ENCODE assay signal across 8 cellular contexts in the genomic region with DNA sequence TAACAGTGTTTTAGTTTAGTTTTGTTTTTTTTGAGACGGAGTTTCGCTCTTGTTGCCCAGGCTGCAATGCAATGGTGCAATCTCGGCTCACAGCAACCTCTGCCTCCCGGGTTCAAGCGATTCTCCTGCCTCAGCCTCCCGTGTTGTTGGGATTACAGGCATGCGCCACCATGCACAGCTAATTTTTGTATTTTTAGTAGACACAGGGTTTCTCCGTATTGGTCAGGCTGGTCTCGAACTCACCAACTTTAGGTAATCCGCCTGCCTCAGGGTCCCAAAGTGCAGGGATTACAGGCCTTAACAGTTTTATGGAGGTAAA. TPM values are rescaled to one million over a fixed set of nuclear protein-coding genes. Genes with fewer than 3 reads are reported as not detected.
A peak's percentile ranks its signal among the peaks of the same experiment; 100 is the strongest.
DNase-seq lines count a peak whose midpoint lies in the region; ATAC-seq, FAIRE-seq and TF ChIP-seq lines count a peak whose summit lies in the region.
"Not testable (repeated sequence)": the region's sequence is repeated elsewhere in the genome, so short reads cannot be mapped to it uniquely, and the experiment has no call there.

No MANE protein-coding gene starts in this region.

- not testable (repeated sequence) for H3K36me3 Mint-ChIP-seq in astrocyte (ENCODE audit: low read depth, unreplicated experiment)

- H3K4me3 ChIP-seq in A549 = peak overlapping the region; percentile 74
- peak overlapping the region; percentile 92 for H3K4me3 ChIP-seq in SK-N-MC
- peak overlapping the region; percentile 97 for H3K4me3 ChIP-seq in astrocyte (ENCODE audit: insufficient read depth, low read depth, low read length)
- peak overlapping the region; percentile 34 to 99 (median 65) for H3K4me3 ChIP-seq in fibroblast of lung (replicated peaks in 1 of 4; ENCODE audit: control extremely low read depth in 1 of 4, insufficient read depth in 1 of 4, low read depth in 3 of 4, low read length in 4 of 4)
- not testable (repeated sequence) for H3K4me3 ChIP-seq in mesendoderm (ENCODE audit: low read length)
- peak overlapping the region; percentile 79 to 96 (median 91) for H3K4me3 ChIP-seq in gastrocnemius medialis

- H4K5ac ChIP-seq in mesendoderm (ENCODE audit: low read length) = not testable (repeated sequence)

- not testable (repeated sequence) for H3K27me3 Mint-ChIP-seq in astrocyte (ENCODE audit: low read depth, unreplicated experiment)

- not testable (repeated sequence) for H3K4me1 ChIP-seq in A549; astrocyte (ENCODE audit: insufficient read depth, low read length); fibroblast of lung (ENCODE audit: control insufficient read depth, extremely low read depth, insufficient read depth, low read length); mesendoderm (ENCODE audit: control insufficient read depth, low read depth, low read length)
- peaks cover 27 to 28% of the 10 kb centered on the region in 2 donors for H3K4me1 ChIP-seq in gastrocnemius medialis

- peak overlapping the region; percentile 96 for H3K27ac Mint-ChIP-seq in astrocyte (ENCODE audit: unreplicated experiment)

- TF ChIP-seq RAD21 in A549 (conservative IDR thresholded peaks at IDR 0.05 in 1 of 2, IDR thresholded peaks at IDR 0.05 in 1 of 2) = not testable (repeated sequence)

- peak overlapping the region; percentile 99 for H3K4me3 Mint-ChIP-seq in astrocyte (ENCODE audit: unreplicated experiment)

- peaks cover 44% of the 10 kb centered on the region for H3K79me2 ChIP-seq in astrocyte (ENCODE audit: insufficient read depth, low read length)
- peaks cover 34% of the 10 kb centered on the region for H3K79me2 ChIP-seq in fibroblast of lung (ENCODE audit: control insufficient read depth, insufficient read depth, low read length)
- H3K79me2 ChIP-seq in mesendoderm (ENCODE audit: control insufficient read depth, insufficient read depth, low read length) = peaks cover 24% of the 10 kb centered on the region

- not testable (repeated sequence) for DNase-seq in A549 (ENCODE audit: low read depth in 1 of 2, low spot score in 1 of 2); SK-N-MC (ENCODE audit: low read depth, low spot score); astrocyte (ENCODE audit: low read depth); fibroblast of lung (ENCODE audit: low read depth in 2 of 2); mesendoderm; gastrocnemius medialis

- not testable (repeated sequence) for FAIRE-seq in A549 (lab: Jason Lieb, UNC); astrocyte (lab: Jason Lieb, UNC)

- ATAC-seq in A549 = peak in 1 of 2 experiments; percentile 11; a peak in 3 of 6 replicates
- peak; percentile 7 for ATAC-seq in GM18909 (IDR thresholded peaks at IDR 0.05; ENCODE audit: poor library complexity, unreplicated experiment)
- ATAC-seq in HG03342 (IDR thresholded peaks at IDR 0.05; ENCODE audit: unreplicated experiment) = peak; percentile 7
- not testable (repeated sequence) for ATAC-seq in gastrocnemius medialis

- peaks cover 20% of the 10 kb centered on the region for H4K20me1 ChIP-seq in astrocyte (ENCODE audit: insufficient read depth, low read length)
- not testable (repeated sequence) for H4K20me1 ChIP-seq in fibroblast of lung (ENCODE audit: control insufficient read depth, extremely low read depth, insufficient read depth, low read length)

- H3K4me2 ChIP-seq in A549 = peak overlapping the region; percentile 44
- H3K4me2 ChIP-seq in astrocyte (ENCODE audit: low read length) = peak overlapping the region; percentile 94
- H3K4me2 ChIP-seq in fibroblast of lung (ENCODE audit: extremely low read depth, insufficient read depth, low read length) = peak overlapping the region; percentile 62
- H3K4me2 ChIP-seq in mesendoderm (ENCODE audit: low read length) = not testable (repeated sequence)

- H3K18ac ChIP-seq in mesendoderm (ENCODE audit: low read length) = not testable (repeated sequence)

- not testable (repeated sequence) for TF ChIP-seq CTCF in A549 (IDR thresholded peaks at IDR 0.05); astrocyte (IDR thresholded peaks at IDR 0.05; ENCODE audit: insufficient read depth, low read depth, low read length); fibroblast of lung (conservative IDR thresholded peaks at IDR 0.05 in 1 of 2, IDR thresholded peaks at IDR 0.05 in 1 of 2; ENCODE audit: low read depth in 1 of 2, low read length in 2 of 2); gastrocnemius medialis (IDR thresholded peaks at IDR 0.05 in 4 of 5, conservative IDR thresholded peaks at IDR 0.05 in 1 of 5)

- H3K56ac ChIP-seq in mesendoderm (ENCODE audit: low read length) = peak overlapping the region; percentile 62

- not testable (repeated sequence) for H2BK120ac ChIP-seq in mesendoderm (ENCODE audit: low read depth, low read length)

- TF ChIP-seq POLR2A in A549 (IDR thresholded peaks at IDR 0.05; ENCODE audit: low read length); gastrocnemius medialis (IDR thresholded peaks at IDR 0.05): not testable (repeated sequence)

- peak overlapping the region; percentile 46 for H3K9ac ChIP-seq in SK-N-MC (ENCODE audit: insufficient read length)
- H3K9ac ChIP-seq in astrocyte (ENCODE audit: low read length) = peak overlapping the region; percentile 97
- H3K9ac ChIP-seq in fibroblast of lung (ENCODE audit: insufficient read depth, low read length) = not testable (repeated sequence)
- peak overlapping the region; percentile 41 for H3K9ac ChIP-seq in mesendoderm (ENCODE audit: low read length)

- not testable (repeated sequence) for H3K36me3 ChIP-seq in SK-N-MC (ENCODE audit: insufficient read depth, low read length); astrocyte (ENCODE audit: insufficient read depth, low read length); fibroblast of lung (ENCODE audit: control insufficient read depth, insufficient read depth, low read length); mesendoderm (ENCODE audit: control insufficient read depth, insufficient read depth, low read length); gastrocnemius medialis

- H3K27ac ChIP-seq in A549 = peak overlapping the region; percentile 83 to 91
- H3K27ac ChIP-seq in SK-N-MC; astrocyte (ENCODE audit: low read depth, low read length); mesendoderm (ENCODE audit: low read depth, low read length): not testable (repeated sequence)
- H3K27ac ChIP-seq in fibroblast of lung (ENCODE audit: insufficient read depth, low read length) = peak overlapping the region; percentile 4
- peak overlapping the region; percentile 65 to 91 (median 86) for H3K27ac ChIP-seq in gastrocnemius medialis

- not testable (repeated sequence) for H4K8ac ChIP-seq in mesendoderm (ENCODE audit: low read depth, low read length)

- 11% methylated on average over 10 of the region's 10 CpGs for WGBS in A549 (ENCODE audit: missing lambda C conversion rate)
- no CpG with 5 or more reads among the region's 10 CpGs for WGBS in mesendoderm (ENCODE audit: extremely low coverage, insufficient coverage, low lambda C conversion rate)

- intact Hi-C loops in gastrocnemius medialis (cut with DNase I; ENCODE audit: low total_unique reads) = not testable (repeated sequence)

- TF ChIP-seq EP300 in A549 (IDR thresholded peaks at IDR 0.05) = not testable (repeated sequence)

- in situ Hi-C loops in gastrocnemius medialis (cut with MboI; ENCODE audit: low sequenced_read_pairs in 4 of 4) = loop anchor here in 1 of 4 donors (25.0 kb wide), 1 partner anchor 108 kb away; no protein-coding TSS in a partner anchor

- H2AK5ac ChIP-seq in mesendoderm (ENCODE audit: low read length) = not testable (repeated sequence)

- H3K9me3 Mint-ChIP-seq in astrocyte (ENCODE audit: unreplicated experiment) = not testable (repeated sequence)

- H3K79me1 ChIP-seq in mesendoderm (ENCODE audit: low read length) = not testable (repeated sequence)

- H3K23ac ChIP-seq in mesendoderm (ENCODE audit: low read length) = not testable (repeated sequence)

- H3K27me3 ChIP-seq in astrocyte (ENCODE audit: insufficient read depth, low read length); fibroblast of lung (ENCODE audit: control insufficient read depth, insufficient read depth, low read length); mesendoderm (ENCODE audit: insufficient read depth, low read length, poor library complexity); gastrocnemius medialis: not testable (repeated sequence)

- not testable (repeated sequence) for H3K9me3 ChIP-seq in A549; SK-N-MC (ENCODE audit: low read depth, low read length); astrocyte (ENCODE audit: insufficient read depth, low read depth, low read length); fibroblast of lung (ENCODE audit: control insufficient read depth, insufficient read depth, low read depth, low read length); gastrocnemius medialis

- POLR2A ChIA-PET in A549 (lab: Yijun Ruan, JAX) = interaction anchor here (0.6 to 2.1 kb wide), 22 partner anchors 11 to 382 kb away, joined by 3 to 104 read pairs (median 4); partner anchors contain the start of gene ZNF770

- H2AFZ ChIP-seq in astrocyte (ENCODE audit: low read depth, low read length) = peak overlapping the region; percentile 98
- H2AFZ ChIP-seq in fibroblast of lung (ENCODE audit: low read length) = peak overlapping the region; percentile 71

- peaks cover 11% of the 10 kb centered on the region for H3K4me1 Mint-ChIP-seq in astrocyte (ENCODE audit: low read depth, unreplicated experiment)

- CTCF ChIA-PET in A549 (lab: Yijun Ruan, JAX) = interaction anchor here (0.9 to 3.3 kb wide), 20 partner anchors 9 to 348 kb away, joined by 3 to 25 read pairs (median 5); partner anchors contain the start of gene ZNF770

- not testable (repeated sequence) for H2BK15ac ChIP-seq in mesendoderm (replicated peaks; ENCODE audit: low read depth)

- H2BK5ac ChIP-seq in mesendoderm (ENCODE audit: low read length) = not testable (repeated sequence)

- peak overlapping the region; percentile 79 for H3K4ac ChIP-seq in mesendoderm (ENCODE audit: low read depth, low read length)

RNA-seq across cellular contexts. Expression of gene AQR, which starts 0.5 kb away (rescaled TPM):
- 51.6 and 58.5 TPM in 2 replicates for polyA plus RNA-seq in A549 (2011; rRNA removed)
- polyA plus RNA-seq in A549 (2012; cell fraction: cytosol; rRNA removed) = 10.3 and 10.7 TPM in 2 replicates
- polyA plus RNA-seq in A549 (2012; cell fraction: nucleus; rRNA removed) = 15.7 and 19.0 TPM in 2 replicates
- 21.7 to 22.3 TPM (median 21.9 TPM) in 3 replicates for polyA plus RNA-seq in A549 (2017; fragmentation: RNase III; extraction: RNeasy Plus Mini Kit Qiagen cat#74134 plus additional on column Dnase treatment)
- polyA minus RNA-seq in A549 (2011; rRNA and poly(A)+ RNA removed) = 45.5 and 51.3 TPM in 2 replicates
- 24.0 and 27.2 TPM in 2 replicates for total RNA-seq in astrocyte
- total RNA-seq in fibroblast of lung = 18.2 and 19.7 TPM in 2 replicates
- polyA plus RNA-seq in fibroblast of lung = 33.0 and 37.4 TPM in 2 replicates
- polyA plus RNA-seq in fibroblast of lung (2012) = 13.2 and 14.5 TPM in 2 replicates
- polyA minus RNA-seq in fibroblast of lung (ENCODE audit: low replicate concordance) = 4.4 and 4.5 TPM in 2 replicates
- 26.5 TPM for polyA plus RNA-seq in mesendoderm (2013, experiment 1 of 2)
- 27.3 TPM for polyA plus RNA-seq in mesendoderm (2013, experiment 2 of 2)
- total RNA-seq in gastrocnemius medialis = 10 to 100 TPM in 2 of 4 donors, 1 to 10 TPM in 2; 6.3 to 13.1 (median 10.3) TPM

RNA-seq across cellular contexts. Expression of gene ZNF770, which starts 18.0 kb away (rescaled TPM):
- polyA plus RNA-seq in A549 (2011; rRNA removed) = 46.2 and 49.0 TPM in 2 replicates
- 4.2 and 5.0 TPM in 2 replicates for polyA plus RNA-seq in A549 (2012; cell fraction: cytosol; rRNA removed)
- polyA plus RNA-seq in A549 (2012; cell fraction: nucleus; rRNA removed) = 2.0 and 3.3 TPM in 2 replicates
- polyA plus RNA-seq in A549 (2017; fragmentation: RNase III; extraction: RNeasy Plus Mini Kit Qiagen cat#74134 plus additional on column Dnase treatment) = 23.8 to 25.1 TPM (median 24.9 TPM) in 3 replicates
- polyA minus RNA-seq in A549 (2011; rRNA and poly(A)+ RNA removed) = 21.1 and 33.6 TPM in 2 replicates
- 43.2 and 43.3 TPM in 2 replicates for total RNA-seq in astrocyte
- total RNA-seq in fibroblast of lung = 43.4 and 44.6 TPM in 2 replicates
- 20.3 and 27.9 TPM in 2 replicates for polyA plus RNA-seq in fibroblast of lung
- polyA plus RNA-seq in fibroblast of lung (2012) = 8.8 and 13.8 TPM in 2 replicates
- 3.1 and 4.8 TPM in 2 replicates for polyA minus RNA-seq in fibroblast of lung (ENCODE audit: low replicate concordance)
- 54.8 TPM for polyA plus RNA-seq in mesendoderm (2013, experiment 1 of 2)
- polyA plus RNA-seq in mesendoderm (2013, experiment 2 of 2) = 54.5 TPM
- 10 to 100 TPM; 33.2 to 55.2 (median 49.0) TPM for total RNA-seq in gastrocnemius medialis
